ENCODE assay signal across 11 cellular contexts in the genomic region with DNA sequence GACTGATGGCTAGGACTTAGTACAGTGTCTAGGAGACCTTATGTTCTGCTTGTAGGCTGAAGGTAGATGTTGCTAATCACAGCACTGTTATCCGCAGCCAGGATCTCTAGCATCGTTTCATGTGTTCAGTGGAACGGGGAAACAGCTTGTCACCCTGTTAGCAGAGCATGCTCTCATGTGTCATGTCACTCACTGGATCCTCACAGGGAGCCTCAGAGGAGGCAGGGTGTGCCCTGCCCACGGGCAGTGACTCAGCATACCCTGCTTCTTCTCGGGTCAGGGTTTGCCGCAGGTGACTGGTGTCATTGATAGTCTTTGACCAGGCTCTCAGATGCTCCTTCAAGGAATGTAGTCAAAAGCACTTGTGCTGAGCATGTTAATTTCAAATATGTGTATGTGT. TPM values are rescaled to one million over a fixed set of nuclear protein-coding genes. Genes with fewer than 3 reads are reported as not detected.
A peak's percentile ranks its signal among the peaks of the same experiment; 100 is the strongest.
DNase-seq lines count a peak whose midpoint lies in the region; ATAC-seq and TF ChIP-seq lines count a peak whose summit lies in the region.
"Had no signal": no experiment of that assay in that cellular context is flagged by ENCODE, and none has a peak within 500 bp of the region (broad histone marks: within the 10 kb centered on the region; RNA-seq: fewer than 3 reads in every experiment).

No MANE protein-coding gene starts in this region.

- CTCF ChIA-PET in CD8-positive, alpha-beta T cell (lab: Charles Lee), result no interaction called here

- H3K27me3 Mint-ChIP-seq in activated T-helper 17 cell treated with anti-CD3 and anti-CD28 coated beads, Interleukin-2, amount 50 U/mL, for 72 hours, result no peaks in the 10 kb centered on the region
- H3K27me3 Mint-ChIP-seq in CD8-positive, alpha-beta T cell (ENCODE audit: low read depth), result no peaks in the 10 kb centered on the region
- H3K27me3 Mint-ChIP-seq: CD4-positive, alpha-beta T cell had no signal

- 35 to 66% (median 50%) methylated on average over 6 of the region's 6 CpGs for WGBS in psoas muscle, 3 donors

- H3K36me3 ChIP-seq in psoas muscle (ENCODE audit: insufficient read depth in 1 of 2, low read depth in 1 of 2), result peaks cover 6 to 23% of the 10 kb centered on the region in 2 donors
- peaks cover 33% of the 10 kb centered on the region for H3K36me3 ChIP-seq in CD8-positive, alpha-beta T cell (ENCODE audit: insufficient read depth, low read length)

- peaks cover 62% of the 10 kb centered on the region for H3K36me3 Mint-ChIP-seq in activated T-helper 17 cell treated with anti-CD3 and anti-CD28 coated beads, Interleukin-2, amount 50 U/mL, for 72 hours (ENCODE audit: low read depth)
- H3K36me3 Mint-ChIP-seq in CD8-positive, alpha-beta T cell, result peaks cover 66% of the 10 kb centered on the region

- POLR2A ChIA-PET in CD8-positive, alpha-beta T cell (lab: Charles Lee), result no interaction called here

- peak; percentile 91 for ATAC-seq in activated T-helper 17 cell treated with anti-CD3 and anti-CD28 coated beads, Interleukin-2, amount 50 U/mL, for 72 hours (replicated peaks)
- ATAC-seq in psoas muscle, result peak; percentile 89 to 91 (median 90)
- no peak for ATAC-seq in HG02840 (IDR thresholded peaks at IDR 0.05; ENCODE audit: low FRiP score, unreplicated experiment)
- ATAC-seq in CD8-positive, alpha-beta T cell, result no peak

- no peaks in the 10 kb centered on the region for H3K9me3 Mint-ChIP-seq in activated T-helper 17 cell treated with anti-CD3 and anti-CD28 coated beads, Interleukin-2, amount 50 U/mL, for 72 hours
- no peaks in the 10 kb centered on the region for H3K9me3 Mint-ChIP-seq in CD8-positive, alpha-beta T cell
- H3K9me3 Mint-ChIP-seq: CD4-positive, alpha-beta T cell had no signal

- no peak for TF ChIP-seq CTCF in psoas muscle (IDR thresholded peaks at IDR 0.05)
- TF ChIP-seq CTCF in CD8-positive, alpha-beta T cell (IDR thresholded peaks at IDR 0.05), result no peak

- H3K27ac Mint-ChIP-seq in activated T-helper 17 cell treated with anti-CD3 and anti-CD28 coated beads, Interleukin-2, amount 50 U/mL, for 72 hours, result peak overlapping the region; percentile 45
- no peak overlapping the region for H3K27ac Mint-ChIP-seq in CD8-positive, alpha-beta T cell
- H3K27ac Mint-ChIP-seq: CD4-positive, alpha-beta T cell had no signal

- no peak overlapping the region for H3K4me3 Mint-ChIP-seq in activated T-helper 17 cell treated with anti-CD3 and anti-CD28 coated beads, Interleukin-2, amount 50 U/mL, for 72 hours
- no peak overlapping the region for H3K4me3 Mint-ChIP-seq in CD8-positive, alpha-beta T cell
- H3K4me3 Mint-ChIP-seq: CD4-positive, alpha-beta T cell had no signal

- peaks cover 56% of the 10 kb centered on the region for H3K4me1 ChIP-seq in psoas muscle
- no peaks in the 10 kb centered on the region for H3K4me1 ChIP-seq in CD8-positive, alpha-beta T cell (ENCODE audit: insufficient read depth, low read length)

- H3K4me1 Mint-ChIP-seq in activated T-helper 17 cell treated with anti-CD3 and anti-CD28 coated beads, Interleukin-2, amount 50 U/mL, for 72 hours, result no peaks in the 10 kb centered on the region
- H3K4me1 Mint-ChIP-seq in CD8-positive, alpha-beta T cell (ENCODE audit: low read depth), result peaks cover 2% of the 10 kb centered on the region

- intact Hi-C loops in psoas muscle (cut with DNase I), result loop anchor here in 1 of 2 donors (5.0 kb wide), 1 partner anchor 44 kb away; a partner anchor contains a TSS
- intact Hi-C loops in CD8-positive, alpha-beta T cell (cut with DNase I, micrococcal nuclease), result no loop called here

- peak overlapping the region; percentile 76 for H3K27ac ChIP-seq in psoas muscle
- no peak overlapping the region for H3K27ac ChIP-seq in CD8-positive, alpha-beta T cell (ENCODE audit: low read depth, low read length)
- H3K27ac ChIP-seq: tibial nerve had no signal

- DNase-seq in ACHN (peak; percentile 14), HK-2 (ENCODE audit: unreplicated experiment) (peak; percentile 43), psoas muscle (peak in 1 of 2 donors; percentile 71), G401 (ENCODE audit: low spot score) (no peak), COLO829 (ENCODE audit: low spot score) (no peak)
- DNase-seq in CD8-positive, alpha-beta T cell, result no peak
- DNase-seq: CD4-positive, alpha-beta T cell; NCI-H345 had no signal

- no peaks in the 10 kb centered on the region for H3K9me3 ChIP-seq in psoas muscle
- no peaks in the 10 kb centered on the region for H3K9me3 ChIP-seq in CD8-positive, alpha-beta T cell (ENCODE audit: low read length)
- H3K9me3 ChIP-seq: tibial nerve had no signal

- no peaks in the 10 kb centered on the region for H3K27me3 ChIP-seq in psoas muscle (ENCODE audit: insufficient read depth in 3 of 3, low read length in 2 of 3)
- no peaks in the 10 kb centered on the region for H3K27me3 ChIP-seq in CD8-positive, alpha-beta T cell (ENCODE audit: insufficient read depth, low read length)
- H3K27me3 ChIP-seq: tibial nerve had no signal

- in situ Hi-C loops in ACHN (cut with HindIII; ENCODE audit: low pct_ligation_motif_present, low pct_unique_long_range_greater_than_20kb, low sequenced_read_pairs), result no loop called here
- in situ Hi-C loops in G401 (cut with HindIII; ENCODE audit: low sequenced_read_pairs), result no loop called here

- H3K4me3 ChIP-seq in psoas muscle, result no peak overlapping the region
- no peak overlapping the region for H3K4me3 ChIP-seq in CD8-positive, alpha-beta T cell (ENCODE audit: low read depth, low read length)
- H3K4me3 ChIP-seq: tibial nerve had no signal

RNA-seq across cellular contexts. Expression of a gene that starts 44.4 kb away (rescaled TPM):
- total RNA-seq in activated T-helper 17 cell treated with anti-CD3 and anti-CD28 coated beads, Interleukin-2, amount 50 U/mL, for 72 hours, result 10 to 100 TPM; 24.4 to 58.8 TPM
- total RNA-seq in psoas muscle, result 10 to 100 TPM; 14.1 to 22.5 (median 20.1) TPM
- polyA plus RNA-seq in psoas muscle, result 10 to 100 TPM; 18.2 to 45.6 (median 34.6) TPM
- total RNA-seq in G401 (2014; rRNA removed; shearing (Covaris generic)), result 21.8 and 32.5 TPM in 2 replicates
- 10 to 100 TPM; 26.5 to 27.5 TPM for total RNA-seq in CD8-positive, alpha-beta T cell

Comparison
In these comparisons a context has a peak if more than half of its experiments do, and no peak if none do; other contexts are left out.
1. DNase-seq: peak in ACHN (single experiment) and HK-2 (single experiment); none in G401 (single experiment), COLO829 (single experiment) and CD8-positive, alpha-beta T cell (0 of 7).
2. ATAC-seq: peak in activated T-helper 17 cell treated with anti-CD3 and anti-CD28 coated beads, Interleukin-2, amount 50 U/mL, for 72 hours (single experiment) and psoas muscle (4 of 4); none in HG02840 (single experiment) and CD8-positive, alpha-beta T cell (single experiment).